12 cellular contexts compared by ENCODE assay signal in the genomic region with DNA sequence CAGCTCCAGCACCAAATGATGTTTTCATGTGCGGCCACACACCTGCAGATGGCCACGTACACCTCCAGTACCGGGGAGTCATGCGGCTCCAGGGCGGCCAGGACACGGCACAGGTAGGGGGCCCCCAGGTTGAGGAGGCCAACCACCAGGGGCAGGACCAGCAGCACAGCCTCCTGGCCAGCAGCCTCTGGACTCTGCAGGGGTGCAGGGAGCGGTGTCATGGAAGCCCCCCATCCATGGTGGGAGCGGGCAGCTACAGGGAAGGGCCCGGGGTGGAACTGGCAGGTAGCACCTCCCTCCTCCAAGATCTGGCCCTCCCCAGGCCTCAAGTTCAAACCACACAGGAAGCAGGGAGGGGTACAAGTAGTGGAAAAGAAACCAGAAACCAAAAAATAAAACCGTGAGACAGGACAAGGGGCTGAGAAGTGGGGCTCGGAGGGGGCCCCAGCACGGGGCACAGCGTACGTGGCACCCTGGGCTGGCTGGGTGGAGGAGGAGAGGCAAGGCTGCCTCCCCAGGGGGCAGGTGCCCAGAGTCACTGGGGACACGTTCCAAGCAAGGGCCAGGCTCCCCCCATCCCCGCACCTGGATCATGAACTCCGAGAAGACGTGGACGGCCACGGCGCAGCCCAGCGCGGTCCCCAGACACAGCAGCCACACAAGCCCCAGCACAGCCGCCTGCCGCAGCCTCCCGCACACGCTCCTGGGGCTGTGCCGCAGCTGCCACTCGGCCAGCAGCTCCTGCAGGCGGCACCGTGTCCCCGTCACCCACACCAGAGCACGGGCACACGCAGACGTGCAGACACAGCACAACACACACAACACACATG. TPM values are rescaled to one million over a fixed set of nuclear protein-coding genes. Genes with fewer than 3 reads are reported as not detected.
A peak's percentile ranks its signal among the peaks of the same experiment; 100 is the strongest.
DNase-seq lines count a peak whose midpoint lies in the region; ATAC-seq and TF ChIP-seq lines count a peak whose summit lies in the region.
"Had no signal": no experiment of that assay in that cellular context is flagged by ENCODE, and none has a peak within 500 bp of the region (broad histone marks: within the 10 kb centered on the region; RNA-seq: fewer than 3 reads in every experiment).

No MANE protein-coding gene starts in this region.

- no peak for DNase-seq in GM12864 (ENCODE audit: low read depth)
- peak; percentile 50 for DNase-seq in activated gamma-delta T cell (lab: John Stamatoyannopoulos, UW)
- no peak for DNase-seq in natural killer cell
- no peak for DNase-seq in DMS53 treated with DMSO at 0.1 percent for 48 hours (lab: John Stamatoyannopoulos, UW; ENCODE audit: unreplicated experiment)
- DNase-seq in sigmoid colon, result no peak
- DNase-seq in NCI-H69 (lab: John Stamatoyannopoulos, UW), result no peak
- DNase-seq in 8988T, result no peak
- DNase-seq: NCI-H187 had no signal

- peak overlapping the region; percentile 82 to 84 for H3K27ac Mint-ChIP-seq in natural killer cell

- ATAC-seq in natural killer cell, result peak; percentile 42 to 55 (median 51)
- ATAC-seq: Panc1 had no signal

- H3K9me3 ChIP-seq in KOPT-K1 (ENCODE audit: insufficient read depth, low read length, poor library complexity, severe bottlenecking) (no peaks in the 10 kb centered on the region), sigmoid colon (no peaks in the 10 kb centered on the region)

- no peak for TF ChIP-seq EP300 in sigmoid colon (IDR thresholded peaks at IDR 0.05)

- no peaks in the 10 kb centered on the region for H3K27me3 Mint-ChIP-seq in natural killer cell (ENCODE audit: low read depth in 2 of 2)

- no peaks in the 10 kb centered on the region for H3K36me3 Mint-ChIP-seq in natural killer cell

- TF ChIP-seq CTCF in GM12864 (IDR thresholded peaks at IDR 0.05; ENCODE audit: low read depth, low read length, missing control alignments), result no peak
- TF ChIP-seq CTCF in natural killer cell (IDR thresholded peaks at IDR 0.05), result no peak
- TF ChIP-seq CTCF in sigmoid colon (IDR thresholded peaks at IDR 0.05), result no peak

- peaks cover 32 to 59% of the 10 kb centered on the region in 2 donors for H3K4me1 Mint-ChIP-seq in natural killer cell

- H3K9me3 Mint-ChIP-seq in natural killer cell, result no peaks in the 10 kb centered on the region

- H3K4me3 ChIP-seq in GM12864 (ENCODE audit: low read depth, low read length) (peak overlapping the region; percentile 53), sigmoid colon (no peak overlapping the region)

- no peak for TF ChIP-seq POLR2A in sigmoid colon (IDR thresholded peaks at IDR 0.05)

- peak overlapping the region; percentile 86 for H3K4me3 Mint-ChIP-seq in natural killer cell

- H3K27me3 ChIP-seq in sigmoid colon, result peaks cover 0 to 2% (median 0%) of the 10 kb centered on the region in 3 donors

- H3K27ac ChIP-seq in KOPT-K1 (ENCODE audit: low read depth, low read length, poor library complexity, severe bottlenecking) (peak overlapping the region; percentile 56), sigmoid colon (no peak overlapping the region)
- H3K27ac ChIP-seq: HL-60 had no signal

- intact Hi-C loops in natural killer cell (cut with micrococcal nuclease), result loop anchor here (1.0 kb wide), 1 partner anchor 9 kb away; the partner anchor contains the start of gene TMC8
- intact Hi-C loops in sigmoid colon (cut with DNase I), result no loop called here

- 62 to 84% methylated on average over 35 of the region's 35 CpGs for WGBS in sigmoid colon, 2 donors

- H3K36me3 ChIP-seq in KOPT-K1 (ENCODE audit: insufficient read depth, low read length) (peaks cover 56% of the 10 kb centered on the region), sigmoid colon (peaks cover 0 to 5% (median 0%) of the 10 kb centered on the region in 4 donors)

- H3K4me1 ChIP-seq in sigmoid colon, result peaks cover 0 to 17% (median 6%) of the 10 kb centered on the region in 4 donors

RNA-seq across cellular contexts. Expression of gene TMC6, which starts 7.4 kb away (rescaled TPM):
- 100 to 1,000 TPM; 653 to 825 (median 687) TPM for total RNA-seq in natural killer cell
- total RNA-seq in sigmoid colon, result 10 to 100 TPM in 2 of 4 donors, 1 to 10 TPM in 2; 5.3 to 13.9 (median 8.9) TPM
- polyA plus RNA-seq in sigmoid colon, result 100 to 1,000 TPM in 1 of 3 donors, 10 to 100 TPM in 1, 1 to 10 TPM in 1; 9.0 to 145 (median 10.8) TPM

RNA-seq across cellular contexts. Expression of gene TMC8, which starts 9.4 kb away (rescaled TPM):
- total RNA-seq in natural killer cell, result 100 to 1,000 TPM; 401 to 551 (median 435) TPM
- 10 to 100 TPM in 1 of 4 donors, 1 to 10 TPM in 3; 2.8 to 13.2 (median 3.9) TPM for total RNA-seq in sigmoid colon
- polyA plus RNA-seq in sigmoid colon, result 10 to 100 TPM in 1 of 3 donors, 1 to 10 TPM in 2; 1.8 to 51.7 (median 2.1) TPM

RNA-seq across cellular contexts. Expression of gene C17orf99, which starts 25.0 kb away (rescaled TPM):
- not detected for total RNA-seq in natural killer cell
- total RNA-seq in sigmoid colon, result not detected
- polyA plus RNA-seq in sigmoid colon, result under 1 TPM in 1 of 3 donors, not detected in 2; 0.73 TPM
- total RNA-seq: chondrocyte had no signal

RNA-seq across cellular contexts. Expression of gene SYNGR2, which starts 47.2 kb away (rescaled TPM):
- total RNA-seq in natural killer cell, result 10 to 100 TPM; 41.2 to 62.1 (median 43.5) TPM
- total RNA-seq in sigmoid colon, result 10 to 100 TPM; 14.7 to 23.5 (median 18.6) TPM
- 100 to 1,000 TPM in 1 of 3 donors, 10 to 100 TPM in 2; 37.2 to 280 (median 45.8) TPM for polyA plus RNA-seq in sigmoid colon

Comparison
In these comparisons a context has a peak if more than half of its experiments do, and no peak if none do; other contexts are left out.
1. RNA of gene TMC6, which starts 7.4 kb away (total RNA-seq): 653 to 825 TPM in natural killer cell; 5.3 to 13.9 TPM in sigmoid colon; every median in the first group is over 10 times any median in the second.
2. RNA of gene TMC8, which starts 9.4 kb away (total RNA-seq): 401 to 551 TPM in natural killer cell; 2.8 to 13.2 TPM in sigmoid colon; every median in the first group is over 10 times any median in the second.